15 cellular contexts compared by ENCODE assay signal in genomic region chr10:29773675-29774091, GRCh38.
DNase-seq lines count a peak whose midpoint lies in the region; ATAC-seq, FAIRE-seq and TF ChIP-seq lines count a peak whose summit lies in the region.
"Had no signal": no experiment of that assay in that cellular context is flagged by ENCODE, and none has a peak within 500 bp of the region (broad histone marks: within the 10 kb centered on the region; RNA-seq: fewer than 3 reads in every experiment).

No MANE protein-coding gene starts in this region.

- no peaks in the 10 kb centered on the region for H4K20me1 ChIP-seq in K562 (replicated peaks; ENCODE audit: control insufficient read depth, insufficient read depth, low read length)

- ATAC-seq in A549 = no peak
- no peak for ATAC-seq in K562
- no peak for ATAC-seq in HG02970 (IDR thresholded peaks at IDR 0.05; ENCODE audit: low FRiP score, unreplicated experiment)
- ATAC-seq: CD8-positive, alpha-beta T cell had no signal

- H3K79me2 ChIP-seq in K562 (ENCODE audit: control insufficient read depth, insufficient read depth, low read length) = no peaks in the 10 kb centered on the region

- no peak overlapping the region for H2AFZ ChIP-seq in K562 (ENCODE audit: low read depth, low read length)

- H3K9ac ChIP-seq in K562 (ENCODE audit: insufficient read depth in 1 of 2, low read depth in 2 of 2, low read length in 2 of 2) (no peak overlapping the region), rectal smooth muscle tissue (ENCODE audit: low read length) (no peak overlapping the region)

- H3K9me3 Mint-ChIP-seq in Calu3 (ENCODE audit: low read depth, unreplicated experiment) = no peaks in the 10 kb centered on the region
- H3K9me3 Mint-ChIP-seq: CD8-positive, alpha-beta T cell had no signal

- peaks cover 7% of the 10 kb centered on the region for H3K36me3 Mint-ChIP-seq in Calu3 (ENCODE audit: insufficient read depth, unreplicated experiment)
- H3K36me3 Mint-ChIP-seq: CD14-positive monocyte; CD8-positive, alpha-beta T cell had no signal

- DNase-seq in A549 (ENCODE audit: low read depth in 1 of 2, low spot score in 1 of 2) (no peak), Calu3 (no peak), K562 (ENCODE audit: extremely low read depth in 1 of 4, low spot score in 3 of 4) (no peak), cortex of kidney (lab: John Stamatoyannopoulos, UW) (no peak), inferior parietal cortex (ENCODE audit: extremely low spot score) (no peak)
- DNase-seq: CD8-positive, alpha-beta T cell; COR-L47; GOT3; H9 had no signal

- no peak for TF ChIP-seq CTCF in A549 (IDR thresholded peaks at IDR 0.05)
- no peak for TF ChIP-seq CTCF in Calu3 (IDR thresholded peaks at IDR 0.05; ENCODE audit: unreplicated experiment)
- no peak for TF ChIP-seq CTCF in K562 (IDR thresholded peaks at IDR 0.05 in 2 of 3, conservative IDR thresholded peaks at IDR 0.05 in 1 of 3; ENCODE audit: insufficient read depth in 2 of 3, low read depth in 1 of 3, low read length in 3 of 3)

- BruUV-seq in Calu3 (replicated peaks; lab: Mats Ljungman, UMichigan) = no TSS peak
- no TSS peak for BruUV-seq in K562 (replicated peaks; lab: Mats Ljungman, UMichigan)

- H3K27ac Mint-ChIP-seq in Calu3 (ENCODE audit: unreplicated experiment) = peak overlapping the region; percentile 90
- H3K27ac Mint-ChIP-seq: CD8-positive, alpha-beta T cell; H9 had no signal

- H3K4me2 ChIP-seq in A549 (peak overlapping the region; percentile 35; the same call in 1 of the 3 replicates), K562 (ENCODE audit: insufficient read depth, low read length) (no peak overlapping the region)

- H3K4me1 Mint-ChIP-seq in Calu3 (ENCODE audit: low read depth, unreplicated experiment) = peaks cover 18% of the 10 kb centered on the region

- in situ Hi-C loops in K562 (cut with MboI) = no loop called here

- no peak overlapping the region for H3K4me3 Mint-ChIP-seq in Calu3 (ENCODE audit: low read depth, unreplicated experiment)
- H3K4me3 Mint-ChIP-seq: CD14-positive monocyte; CD8-positive, alpha-beta T cell; H9 had no signal

- TF ChIP-seq RAD21 in A549 (conservative IDR thresholded peaks at IDR 0.05 in 1 of 2, IDR thresholded peaks at IDR 0.05 in 1 of 2) = no peak
- TF ChIP-seq RAD21 in K562 (CRISPR knock-in tag; conservative IDR thresholded peaks at IDR 0.05 in 1 of 2, IDR thresholded peaks at IDR 0.05 in 1 of 2) = no peak

- TF ChIP-seq POLR2A in A549 (IDR thresholded peaks at IDR 0.05; ENCODE audit: low read length) (no peak), K562 (conservative IDR thresholded peaks at IDR 0.05) (no peak)

- H3K27me3 Mint-ChIP-seq in Calu3 (ENCODE audit: unreplicated experiment) = no peaks in the 10 kb centered on the region

- WGBS in A549 (ENCODE audit: missing lambda C conversion rate) = 84% methylated on average over 1 of the region's 1 CpG
- 0% methylated on average over 1 of the region's 1 CpG for WGBS in K562 (ENCODE audit: insufficient coverage, low coverage, missing lambda C conversion rate)

- H3K9me3 ChIP-seq in A549 (no peaks in the 10 kb centered on the region), K562 (replicated peaks; ENCODE audit: control insufficient read depth, insufficient read depth, low read depth, low read length) (no peaks in the 10 kb centered on the region)

- H3K27ac ChIP-seq in A549 = peak overlapping the region; percentile 47 to 53
- H3K27ac ChIP-seq in K562 (ENCODE audit: extremely low read depth, low read depth, low read length) = no peak overlapping the region
- peak overlapping the region; percentile 80 for H3K27ac ChIP-seq in rectal smooth muscle tissue (ENCODE audit: low read depth, low read length)

- H3K36me3 ChIP-seq in K562 (ENCODE audit: control insufficient read depth, insufficient read depth, low read length) (no peaks in the 10 kb centered on the region), rectal smooth muscle tissue (ENCODE audit: control insufficient read depth, insufficient read depth, low read length) (no peaks in the 10 kb centered on the region)

- H3K9me1 ChIP-seq in K562 (ENCODE audit: control insufficient read depth, insufficient read depth, low read length) = no peaks in the 10 kb centered on the region

- no peak for TF ChIP-seq EP300 in A549 (IDR thresholded peaks at IDR 0.05)
- no peak for TF ChIP-seq EP300 in K562 (IDR thresholded peaks at IDR 0.05; ENCODE audit: low read length)

- CTCF ChIA-PET in A549 (lab: Yijun Ruan, JAX) = no interaction called here
- CTCF ChIA-PET in Calu3 (lab: Charles Lee) = no interaction called here
- CTCF ChIA-PET in K562 (lab: Yijun Ruan, JAX; ENCODE audit: low intra/inter-chr PET ratio) = no interaction called here

- H3K27me3 ChIP-seq in K562 (ENCODE audit: control insufficient read depth in 2 of 2, insufficient read depth in 2 of 2, low read length in 2 of 2) (peaks cover 0 to 5% of the 10 kb centered on the region in 2 experiments; a peak in 2 of 5 replicates), rectal smooth muscle tissue (ENCODE audit: control insufficient read depth, insufficient read depth, low read length) (no peaks in the 10 kb centered on the region)

- POLR2A ChIA-PET in A549 (lab: Yijun Ruan, JAX) (no interaction called here), K562 (lab: Yijun Ruan, JAX) (no interaction called here)

- intact Hi-C loops in Calu3 (cut with micrococcal nuclease; ENCODE audit: unreplicated experiment) (no loop called here), K562 (cut with micrococcal nuclease) (no loop called here)

- H3K4me3 ChIP-seq in A549 = no peak overlapping the region
- H3K4me3 ChIP-seq in K562 = no peak overlapping the region
- H3K4me3 ChIP-seq in rectal smooth muscle tissue (ENCODE audit: low read length) = no peak overlapping the region
- H3K4me3 ChIP-seq: GM12878 had no signal

- no peak for FAIRE-seq in A549 (lab: Jason Lieb, UNC)
- no peak for FAIRE-seq in K562 (lab: Jason Lieb, UNC)
- FAIRE-seq: A204.1, GM12878, GM18507 had no signal

- peaks cover 15% of the 10 kb centered on the region; the same call in 2 of the 3 replicates for H3K4me1 ChIP-seq in A549
- H3K4me1 ChIP-seq in K562 (replicated peaks in 1 of 2; ENCODE audit: control insufficient read depth in 2 of 2, insufficient read depth in 2 of 2, low read length in 2 of 2) = no peaks in the 10 kb centered on the region
- peaks cover 11% of the 10 kb centered on the region for H3K4me1 ChIP-seq in rectal smooth muscle tissue (ENCODE audit: control insufficient read depth, insufficient read depth, low read length)

TF ChIP-seq in A549, 52 proteins besides CTCF, POLR2A, EP300 and RAD21:
- peak; percentile 95 for TF ChIP-seq MAFK (IDR thresholded peaks at IDR 0.05; ENCODE audit: partially characterized antibody)
- peak; percentile 79 for TF ChIP-seq NFE2L2 (conservative IDR thresholded peaks at IDR 0.05; ENCODE audit: low read length)
- no peak for TF ChIP-seq ESRRA (IDR thresholded peaks at IDR 0.05; ENCODE audit: borderline replicate concordance, low read length)

TF ChIP-seq in K562, 482 proteins besides CTCF, POLR2A, EP300 and RAD21 (continues in another document):
- TF ChIP-seq ZNF592 (IDR thresholded peaks at IDR 0.05) (no peak), ZNF253 (CRISPR knock-in tag; conservative IDR thresholded peaks at IDR 0.05) (no peak), E2F1 (CRISPR knock-in tag; IDR thresholded peaks at IDR 0.05) (no peak), PTBP1 (IDR thresholded peaks at IDR 0.05; ENCODE audit: low read depth, low read length) (no peak), MAFK (IDR thresholded peaks at IDR 0.05; ENCODE audit: low read length) (peak; percentile 32; the same call in 1 of the 2 replicates), ZNF551 (CRISPR knock-in tag; IDR thresholded peaks at IDR 0.05) (no peak), PHTF2 (CRISPR knock-in tag; IDR thresholded peaks at IDR 0.05) (no peak), KHSRP (IDR thresholded peaks at IDR 0.05) (no peak), SMARCC2 (IDR thresholded peaks at IDR 0.05; ENCODE audit: low read depth) (no peak)

Comparison
In these comparisons a context has a peak if more than half of its experiments do, and no peak if none do; other contexts are left out.
1. Of the 35 proteins assayed by ChIP-seq in both K562 and A549: peak only in K562: none; only in A549: none; in both: MAFK; in neither: 34.